Comparison of ENCODE assay signal across 22 cellular contexts in genomic region chr13:84903391-84903790, GRCh38.
DNase-seq lines count a peak whose midpoint lies in the region; ATAC-seq, FAIRE-seq and TF ChIP-seq lines count a peak whose summit lies in the region.
"Had no signal": no experiment of that assay in that cellular context is flagged by ENCODE, and none has a peak within 500 bp of the region (broad histone marks: within the 10 kb centered on the region; RNA-seq: fewer than 3 reads in every experiment).

No MANE protein-coding gene starts in this region.

- no peaks in the 10 kb centered on the region for H3K9me3 ChIP-seq in HepG2 (ENCODE audit: low read length)
- no peaks in the 10 kb centered on the region for H3K9me3 ChIP-seq in right lobe of liver
- no peaks in the 10 kb centered on the region for H3K9me3 ChIP-seq in SK-N-SH
- H3K9me3 ChIP-seq: Caco-2, HAP-1 had no signal

- no peak for ATAC-seq in HepG2
- no peak for ATAC-seq in right lobe of liver
- no peak for ATAC-seq in omental fat pad (ENCODE audit: low FRiP score)
- no peak for ATAC-seq in activated CD8-positive, alpha-beta memory T cell treated with anti-CD3 and anti-CD28 coated beads, Interleukin-2, amount 10 ng/mL, durations not matched to agents 7 days and 5 days
- no peak for ATAC-seq in GM18907 (IDR thresholded peaks at IDR 0.05; ENCODE audit: unreplicated experiment)
- ATAC-seq: CD8-positive, alpha-beta T cell; GM12878; GM23338 had no signal

- no peak overlapping the region for H3K27ac ChIP-seq in HepG2 (ENCODE audit: extremely low read length, insufficient read depth, low read length)
- H3K27ac ChIP-seq in right lobe of liver, result no peak overlapping the region
- peak overlapping the region in 1 of 2 experiments; percentile 48; a peak in 3 of 4 replicates for H3K27ac ChIP-seq in SK-N-SH (ENCODE audit: low read depth in 2 of 2, low read length in 1 of 2)
- H3K27ac ChIP-seq: 22Rv1, BLaER1, C4-2B had no signal

- no peaks in the 10 kb centered on the region for H3K36me3 ChIP-seq in HepG2 (replicated peaks in 1 of 2; ENCODE audit: control insufficient read depth in 1 of 2, insufficient read depth in 2 of 2, low read length in 2 of 2)
- H3K36me3 ChIP-seq in right lobe of liver, result no peaks in the 10 kb centered on the region
- no peaks in the 10 kb centered on the region for H3K36me3 ChIP-seq in SK-N-SH (replicated peaks in 1 of 2; ENCODE audit: control insufficient read depth in 1 of 2, insufficient read depth in 2 of 2, low read length in 1 of 2)
- H3K36me3 ChIP-seq: BLaER1, HAP-1 had no signal

- H3K36me3 Mint-ChIP-seq in activated CD8-positive, alpha-beta memory T cell treated with anti-CD3 and anti-CD28 coated beads, Interleukin-2, amount 10 ng/mL, durations not matched to agents 7 days and 5 days, result no peaks in the 10 kb centered on the region
- H3K36me3 Mint-ChIP-seq: CD4-positive, CD25-positive, alpha-beta regulatory T cell; CD8-positive, alpha-beta T cell had no signal

- H3K27me3 ChIP-seq in HepG2 (ENCODE audit: control insufficient read depth in 1 of 2, insufficient read depth in 2 of 2, low read length in 2 of 2) (peaks cover 0 to 5% of the 10 kb centered on the region in 2 experiments; a peak in 2 of 5 replicates), right lobe of liver (no peaks in the 10 kb centered on the region), SK-N-SH (ENCODE audit: insufficient read depth) (no peaks in the 10 kb centered on the region)
- H3K27me3 ChIP-seq: BLaER1 had no signal

- H3K9ac ChIP-seq in HepG2 (ENCODE audit: insufficient read depth, low read depth, low read length) (no peak overlapping the region), SK-N-SH (no peak overlapping the region)
- H3K9ac ChIP-seq: BLaER1 had no signal

- intact Hi-C loops in HepG2 (cut with micrococcal nuclease; ENCODE audit: unreplicated experiment), result no loop called here
- intact Hi-C loops in right lobe of liver (cut with DNase I), result no loop called here

- no peak overlapping the region for H3K27ac Mint-ChIP-seq in activated CD8-positive, alpha-beta memory T cell treated with anti-CD3 and anti-CD28 coated beads, Interleukin-2, amount 10 ng/mL, durations not matched to agents 7 days and 5 days
- H3K27ac Mint-ChIP-seq: B cell; CD4-positive, CD25-positive, alpha-beta regulatory T cell; CD8-positive, alpha-beta T cell; GM23338; HFFc6 had no signal

- no peak for DNase-seq in HepG2 (ENCODE audit: low spot score)
- no peak for DNase-seq in right lobe of liver
- peak; percentile 31 for DNase-seq in SK-N-SH
- peak; percentile 51 for DNase-seq in fibroblast of peridontal ligament (ENCODE audit: extremely low read depth)
- no peak for DNase-seq in omental fat pad (ENCODE audit: low spot score)
- no peak for DNase-seq in activated CD8-positive, alpha-beta memory T cell treated with anti-CD3 and anti-CD28 coated beads, Interleukin-2, amount 10 ng/mL, durations not matched to agents 7 days and 5 days
- DNase-seq: Caco-2; CD4-positive, CD25-positive, alpha-beta regulatory T cell; CD8-positive, alpha-beta T cell; DMS79; EL; GDM1; HFFc6 had no signal

- H3K9me2 ChIP-seq in SK-N-SH, result no peaks in the 10 kb centered on the region

- H3K9me3 Mint-ChIP-seq in activated CD8-positive, alpha-beta memory T cell treated with anti-CD3 and anti-CD28 coated beads, Interleukin-2, amount 10 ng/mL, durations not matched to agents 7 days and 5 days (ENCODE audit: low read depth), result no peaks in the 10 kb centered on the region
- H3K9me3 Mint-ChIP-seq: CD8-positive, alpha-beta T cell; GM23338; HFFc6 had no signal

- CTCF ChIA-PET in HepG2 (lab: Yijun Ruan, JAX; ENCODE audit: low intra/inter-chr PET ratio, low total read pairs) (no interaction called here), SK-N-SH (lab: Yijun Ruan, JAX) (interaction anchor here (1.1 to 2.0 kb wide), 3 partner anchors 902 to 914 kb away, joined by 4 to 8 read pairs (median 6); no protein-coding TSS in a partner anchor)
- CTCF ChIA-PET in activated CD8-positive, alpha-beta memory T cell treated with anti-CD3 and anti-CD28 coated beads, Interleukin-2, amount 10 ng/mL, durations not matched to agents 7 days and 5 days (lab: Charles Lee), result interaction anchor here (0.7 kb wide), 1 partner anchor 892 kb away, joined by 3 read pairs; no protein-coding TSS in a partner anchor

- H2AFZ ChIP-seq in HepG2 (ENCODE audit: low read length) (no peak overlapping the region), SK-N-SH (ENCODE audit: low read depth) (peak overlapping the region; percentile 30; the same call in 1 of the 2 replicates)
- H2AFZ ChIP-seq: GM23338 had no signal

- 0% methylated on average over 4 of the region's 4 CpGs for WGBS in HepG2 (ENCODE audit: low lambda C conversion rate)
- WGBS in right lobe of liver (ENCODE audit: insufficient coverage, low coverage, low lambda C conversion rate, missing lambda C conversion rate), result 24% methylated on average over 4 of the region's 4 CpGs
- 10% methylated on average over 4 of the region's 4 CpGs for WGBS in SK-N-SH (ENCODE audit: low lambda C conversion rate)

- H3K79me2 ChIP-seq in HepG2 (ENCODE audit: insufficient read depth, low read length) (no peaks in the 10 kb centered on the region), SK-N-SH (ENCODE audit: insufficient read depth) (no peaks in the 10 kb centered on the region)

- TF ChIP-seq POLR2A in HepG2 (IDR thresholded peaks at IDR 0.05; ENCODE audit: insufficient read depth in 1 of 2, low read depth in 2 of 2, low read length in 2 of 2), result no peak
- TF ChIP-seq POLR2A in right lobe of liver (IDR thresholded peaks at IDR 0.05), result no peak

- FAIRE-seq in HepG2 (lab: Jason Lieb, UNC), result no peak
- FAIRE-seq: A204.1, GM12878 had no signal

- no peaks in the 10 kb centered on the region for H4K20me1 ChIP-seq in HepG2 (ENCODE audit: insufficient read depth, low read length)
- H4K20me1 ChIP-seq in SK-N-SH (ENCODE audit: insufficient read depth), result no peaks in the 10 kb centered on the region
- H4K20me1 ChIP-seq: BLaER1 had no signal

- H3K4me1 Mint-ChIP-seq in activated CD8-positive, alpha-beta memory T cell treated with anti-CD3 and anti-CD28 coated beads, Interleukin-2, amount 10 ng/mL, durations not matched to agents 7 days and 5 days, result no peaks in the 10 kb centered on the region
- H3K4me1 Mint-ChIP-seq: B cell; CD4-positive, CD25-positive, alpha-beta regulatory T cell; GM23338 had no signal

- H3K4me1 ChIP-seq in HepG2 (ENCODE audit: insufficient read depth, low read length), result no peaks in the 10 kb centered on the region
- H3K4me1 ChIP-seq in right lobe of liver, result no peaks in the 10 kb centered on the region
- peaks cover 0 to 2% of the 10 kb centered on the region in 2 experiments; a peak in 2 of 4 replicates for H3K4me1 ChIP-seq in SK-N-SH (ENCODE audit: control insufficient read depth in 1 of 2, insufficient read depth in 2 of 2, low read depth in 1 of 2, low read length in 1 of 2)
- H3K4me1 ChIP-seq: Caco-2, HAP-1 had no signal

- H3K4me3 ChIP-seq in HepG2 (replicated peaks in 1 of 3; ENCODE audit: insufficient read depth in 1 of 3, low read depth in 2 of 3, low read length in 3 of 3), result no peak overlapping the region
- no peak overlapping the region for H3K4me3 ChIP-seq in right lobe of liver
- no peak overlapping the region for H3K4me3 ChIP-seq in SK-N-SH (ENCODE audit: low read depth in 2 of 2, low read length in 1 of 2)
- H3K4me3 ChIP-seq: BLaER1, GM12878, GM23338, HAP-1 had no signal

- in situ Hi-C loops in HepG2 (cut with HindIII; ENCODE audit: extremely low pct_ligation_motif_present, low pct_unique_long_range_greater_than_20kb), result no loop called here

- H3F3A ChIP-seq in SK-N-SH (replicated peaks; ENCODE audit: insufficient read depth), result no peaks in the 10 kb centered on the region

- H3K27me3 Mint-ChIP-seq in activated CD8-positive, alpha-beta memory T cell treated with anti-CD3 and anti-CD28 coated beads, Interleukin-2, amount 10 ng/mL, durations not matched to agents 7 days and 5 days, result no peaks in the 10 kb centered on the region
- H3K27me3 Mint-ChIP-seq: B cell; CD4-positive, CD25-positive, alpha-beta regulatory T cell had no signal

- H3K4me2 ChIP-seq in HepG2 (ENCODE audit: low read depth, low read length) (no peak overlapping the region), SK-N-SH (no peak overlapping the region)
- H3K4me2 ChIP-seq: GM23338 had no signal

- TF ChIP-seq RAD21 in HepG2 (CRISPR knock-in tag; IDR thresholded peaks at IDR 0.05) (no peak), SK-N-SH (IDR thresholded peaks at IDR 0.05; ENCODE audit: low read length) (no peak)

- TF ChIP-seq CTCF in HepG2 (CRISPR knock-in tag; IDR thresholded peaks at IDR 0.05) (no peak), right lobe of liver (IDR thresholded peaks at IDR 0.05) (no peak), SK-N-SH (IDR thresholded peaks at IDR 0.05) (no peak), omental fat pad (IDR thresholded peaks at IDR 0.05) (no peak)

- TF ChIP-seq EP300 in HepG2 (IDR thresholded peaks at IDR 0.05; ENCODE audit: low read depth in 2 of 2, low read length in 2 of 2) (no peak), HepG2 (CRISPR knock-in tag; IDR thresholded peaks at IDR 0.05; ENCODE audit: borderline replicate concordance) (no peak), SK-N-SH (IDR thresholded peaks at IDR 0.05; ENCODE audit: borderline replicate concordance in 1 of 2, low read depth in 1 of 2, low read length in 1 of 2) (peak in 1 of 2 experiments; percentile 62; a peak in 1 of 4 replicates)

- BruUV-seq in HepG2 (replicated peaks; lab: Mats Ljungman, UMichigan), result no TSS peak

- H3K4me3 Mint-ChIP-seq in activated CD8-positive, alpha-beta memory T cell treated with anti-CD3 and anti-CD28 coated beads, Interleukin-2, amount 10 ng/mL, durations not matched to agents 7 days and 5 days, result no peak overlapping the region
- H3K4me3 Mint-ChIP-seq: B cell; CD4-positive, CD25-positive, alpha-beta regulatory T cell; CD8-positive, alpha-beta T cell; GM23338; HFFc6 had no signal

- POLR2A ChIA-PET in HepG2 (lab: Yijun Ruan, JAX) (no interaction called here), SK-N-SH (lab: Yijun Ruan, JAX) (no interaction called here)

TF ChIP-seq in HepG2, 621 proteins besides CTCF, POLR2A, EP300 and RAD21 (continues in another document):
- TF ChIP-seq KMT2B (CRISPR knock-in tag; IDR thresholded peaks at IDR 0.05) (no peak), SNAI1 (CRISPR knock-in tag; IDR thresholded peaks at IDR 0.05; ENCODE audit: borderline replicate concordance) (no peak), CREB1 (IDR thresholded peaks at IDR 0.05) (peak; percentile 66), CREB1 (CRISPR knock-in tag; IDR thresholded peaks at IDR 0.05) (no peak), SNAPC2 (CRISPR knock-in tag; IDR thresholded peaks at IDR 0.05) (no peak), ZNF263 (CRISPR knock-in tag; IDR thresholded peaks at IDR 0.05) (no peak), KLF9 (CRISPR knock-in tag; IDR thresholded peaks at IDR 0.05; ENCODE audit: low read depth) (no peak)

TF ChIP-seq in SK-N-SH, 30 proteins besides CTCF, POLR2A, EP300 and RAD21 (continues in another document):
- peak; percentile 10; the same call in 1 of the 2 replicates for TF ChIP-seq PBX3 (IDR thresholded peaks at IDR 0.05)

Comparison
In these comparisons a context has a peak if more than half of its experiments do, and no peak if none do; other contexts are left out.
1. DNase-seq: peak in SK-N-SH (single experiment) and fibroblast of peridontal ligament (single experiment); none in HepG2 (single experiment), right lobe of liver (0 of 3), omental fat pad (single experiment) and activated CD8-positive, alpha-beta memory T cell treated with anti-CD3 and anti-CD28 coated beads, Interleukin-2, amount 10 ng/mL, durations not matched to agents 7 days and 5 days (single experiment).
2. Of the 25 proteins assayed by ChIP-seq in both HepG2 and SK-N-SH: peak only in HepG2: none; only in SK-N-SH: PBX3 and TCF12; in both: none; in neither: 22; mixed calls (peak in some experiments, not most) for 1.